Comparison of ENCODE assay signal across 12 cellular contexts in the genomic region with DNA sequence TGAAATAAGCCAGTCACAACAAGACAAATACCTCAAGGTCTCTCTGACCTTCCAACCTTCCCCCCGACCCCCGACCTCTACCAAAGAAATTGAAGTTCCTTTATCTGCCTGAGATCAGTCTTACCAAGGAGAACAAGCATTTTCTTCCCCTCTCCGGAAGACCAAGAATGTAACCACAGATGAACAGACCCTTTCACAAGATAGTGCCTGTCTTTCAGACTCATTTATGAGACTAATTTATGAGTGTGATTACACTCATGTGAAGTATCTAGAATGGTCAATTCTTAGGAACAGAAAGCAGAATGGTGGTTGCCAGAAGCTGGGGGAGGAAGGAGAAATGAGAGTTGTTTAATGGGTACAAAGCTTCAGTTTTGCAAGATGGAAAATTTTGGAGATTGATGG.
DNase-seq lines count a peak whose midpoint lies in the region; ATAC-seq and TF ChIP-seq lines count a peak whose summit lies in the region.
"Had no signal": no experiment of that assay in that cellular context is flagged by ENCODE, and none has a peak within 500 bp of the region (broad histone marks: within the 10 kb centered on the region; RNA-seq: fewer than 3 reads in every experiment).

No MANE protein-coding gene starts in this region.

- H3K27ac ChIP-seq in SU-DHL-6 (ENCODE audit: low read depth, low read length), result no peak overlapping the region
- H3K27ac ChIP-seq in effector memory CD4-positive, alpha-beta T cell (ENCODE audit: insufficient read depth, low read length, poor library complexity, severe bottlenecking), result no peak overlapping the region
- H3K27ac ChIP-seq: epithelial cell of prostate had no signal

- peaks cover 7% of the 10 kb centered on the region for H3F3A ChIP-seq in SU-DHL-6 (ENCODE audit: insufficient read depth)

- H3K9me2 ChIP-seq in SU-DHL-6 (replicated peaks; ENCODE audit: insufficient read depth, low read length), result no peaks in the 10 kb centered on the region

- H2AFZ ChIP-seq in SU-DHL-6 (ENCODE audit: low read depth, low read length, severe bottlenecking), result no peak overlapping the region

- H3K4me3 ChIP-seq in SU-DHL-6 (ENCODE audit: insufficient read depth, low read length, poor library complexity, severe bottlenecking), result no peak overlapping the region
- no peak overlapping the region for H3K4me3 ChIP-seq in effector memory CD4-positive, alpha-beta T cell (ENCODE audit: insufficient read depth, low read depth, low read length, poor library complexity, severe bottlenecking)
- H3K4me3 ChIP-seq: ascending aorta had no signal

- no peaks in the 10 kb centered on the region for H3K79me2 ChIP-seq in SU-DHL-6 (ENCODE audit: insufficient read depth, low read length)

- H3K36me3 ChIP-seq in SU-DHL-6 (ENCODE audit: low read length), result no peaks in the 10 kb centered on the region
- H3K36me3 ChIP-seq in effector memory CD4-positive, alpha-beta T cell (ENCODE audit: control insufficient read depth, insufficient read depth, low read length), result no peaks in the 10 kb centered on the region
- H3K36me3 ChIP-seq: ascending aorta had no signal

- H3K27me3 ChIP-seq in SU-DHL-6 (ENCODE audit: low read length), result no peaks in the 10 kb centered on the region
- no peaks in the 10 kb centered on the region for H3K27me3 ChIP-seq in effector memory CD4-positive, alpha-beta T cell (replicated peaks; ENCODE audit: control insufficient read depth, insufficient read depth, low read length, poor library complexity, severe bottlenecking)
- H3K27me3 ChIP-seq: ascending aorta had no signal

- TF ChIP-seq CTCF in SU-DHL-6 (IDR thresholded peaks at IDR 0.05; ENCODE audit: insufficient read depth, low read length, poor library complexity, severe bottlenecking), result no peak

- H3K9ac ChIP-seq in SU-DHL-6 (ENCODE audit: low read length), result no peak overlapping the region

- H4K20me1 ChIP-seq in SU-DHL-6 (ENCODE audit: low read depth, low read length), result no peaks in the 10 kb centered on the region

- DNase-seq in pons (ENCODE audit: low spot score), result peak; percentile 40
- DNase-seq in effector memory CD4-positive, alpha-beta T cell, result no peak
- no peak for DNase-seq in DMS53 treated with DMSO at 0.1 percent for 48 hours (lab: John Stamatoyannopoulos, UW; ENCODE audit: unreplicated experiment)
- no peak for DNase-seq in COLO668 (lab: John Stamatoyannopoulos, UW; ENCODE audit: unreplicated experiment)
- DNase-seq: DMS53, NCI-H69 had no signal

- H3K4me2 ChIP-seq in SU-DHL-6 (ENCODE audit: low read depth, low read length, poor library complexity, severe bottlenecking), result peak overlapping the region; percentile 26

- peak; percentile 79 for ATAC-seq in GM18868 (IDR thresholded peaks at IDR 0.05; ENCODE audit: unreplicated experiment)
- ATAC-seq in HG02884 (IDR thresholded peaks at IDR 0.05; ENCODE audit: unreplicated experiment), result peak; percentile 74
- no peak for ATAC-seq in GM19035 (IDR thresholded peaks at IDR 0.05; ENCODE audit: unreplicated experiment)

- H3K4me1 ChIP-seq in effector memory CD4-positive, alpha-beta T cell (ENCODE audit: control insufficient read depth, insufficient read depth, low read length, poor library complexity, severe bottlenecking), result no peaks in the 10 kb centered on the region

- H3K9me3 ChIP-seq in SU-DHL-6 (ENCODE audit: insufficient read depth, low read length), result no peaks in the 10 kb centered on the region
- H3K9me3 ChIP-seq in effector memory CD4-positive, alpha-beta T cell (ENCODE audit: control insufficient read depth, low read length), result no peaks in the 10 kb centered on the region
- H3K9me3 ChIP-seq: ascending aorta had no signal
